Comparison of ENCODE assay signal across 11 cellular contexts in the genomic region with DNA sequence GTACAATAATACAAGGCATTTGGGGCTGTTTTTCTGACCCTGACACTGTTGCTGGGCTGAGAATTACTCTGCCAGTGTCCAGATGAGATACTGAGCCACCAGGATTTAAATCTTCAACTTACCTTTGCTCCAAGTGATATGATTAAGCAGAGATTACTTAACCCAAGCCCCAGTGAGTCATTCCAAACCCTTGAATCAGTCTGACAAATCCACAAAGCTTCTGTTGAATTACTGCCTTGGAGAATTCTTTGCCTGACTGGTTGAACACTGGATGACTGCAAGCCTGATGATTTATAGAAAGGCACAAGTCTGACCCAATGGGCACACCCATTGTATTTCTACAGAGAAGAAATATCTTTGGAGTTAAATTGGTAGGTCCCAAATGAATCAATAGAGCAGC.
DNase-seq lines count a peak whose midpoint lies in the region; ATAC-seq, FAIRE-seq and TF ChIP-seq lines count a peak whose summit lies in the region.
"Had no signal": no experiment of that assay in that cellular context is flagged by ENCODE, and none has a peak within 500 bp of the region (broad histone marks: within the 10 kb centered on the region; RNA-seq: fewer than 3 reads in every experiment).

No MANE protein-coding gene starts in this region.

- DNase-seq in BJ (ENCODE audit: low read depth) (peak; percentile 80), bronchial epithelial cell (ENCODE audit: low read depth) (peak; percentile 100), myocyte (ENCODE audit: low read depth) (peak; percentile 86), retina (no peak), Right ventricle myocardium superior (no peak), NCI-H510A (lab: John Stamatoyannopoulos, UW) (no peak), inferior parietal cortex (ENCODE audit: extremely low spot score) (no peak)
- DNase-seq: activated CD8-positive, alpha-beta memory T cell treated with anti-CD3 and anti-CD28 coated beads, Interleukin-2, amount 50 U/mL, for 4 hours; effector CD8-positive, alpha-beta T cell; uterus had no signal

- CTCF ChIA-PET in BJ (lab: Yijun Ruan, JAX): interaction anchor here (1.2 to 1.4 kb wide), 3 partner anchors 12 to 92 kb away, joined by 3 read pairs; no protein-coding TSS in a partner anchor

- POLR2A ChIA-PET in BJ (lab: Charles Lee): no interaction called here

- H3K27me3 ChIP-seq in BJ (ENCODE audit: control insufficient read depth, insufficient read depth, low read length) (no peaks in the 10 kb centered on the region), bronchial epithelial cell (ENCODE audit: control insufficient read depth, insufficient read depth, low read length) (no peaks in the 10 kb centered on the region)
- H3K27me3 ChIP-seq: uterus had no signal

- no peak for ATAC-seq in Right ventricle myocardium superior (ENCODE audit: poor library complexity)

- H3K4me3 ChIP-seq in BJ (ENCODE audit: low read depth, low read length): no peak overlapping the region
- H3K4me3 ChIP-seq in bronchial epithelial cell (ENCODE audit: low read depth, low read length): no peak overlapping the region
- H3K4me3 ChIP-seq: uterus had no signal

- no peak for TF ChIP-seq RAD21 in Ishikawa (IDR thresholded peaks at IDR 0.05; ENCODE audit: low read depth)

- FAIRE-seq in bronchial epithelial cell (lab: Jason Lieb, UNC): peak; percentile 58

- TF ChIP-seq CTCF in BJ (IDR thresholded peaks at IDR 0.05; ENCODE audit: insufficient read depth, low read depth, low read length) (no peak), bronchial epithelial cell (IDR thresholded peaks at IDR 0.05; ENCODE audit: insufficient read depth, low read length, severe bottlenecking) (no peak)

- H3K36me3 ChIP-seq in BJ (ENCODE audit: control insufficient read depth, insufficient read depth, low read length) (no peaks in the 10 kb centered on the region), bronchial epithelial cell (ENCODE audit: control insufficient read depth, insufficient read depth, low read length) (no peaks in the 10 kb centered on the region)
- H3K36me3 ChIP-seq: uterus had no signal

- peak; percentile 75; the same call in 1 of the 2 replicates for TF ChIP-seq EP300 in Ishikawa (IDR thresholded peaks at IDR 0.05; ENCODE audit: borderline replicate concordance)

- intact Hi-C loops in Right ventricle myocardium superior (cut with DNase I): no loop called here

TF ChIP-seq in Ishikawa, 13 proteins besides CTCF, POLR2A, EP300 and RAD21:
- TF ChIP-seq TCF12 (IDR thresholded peaks at IDR 0.05; ENCODE audit: low read depth) (peak; percentile 78), ZBTB7A (IDR thresholded peaks at IDR 0.05; ENCODE audit: low read depth) (no peak), TEAD4 (IDR thresholded peaks at IDR 0.05) (peak; percentile 86), YY1 (IDR thresholded peaks at IDR 0.05; ENCODE audit: low read depth) (peak; percentile 38; the same call in 1 of the 2 replicates), TAF1 (IDR thresholded peaks at IDR 0.05; ENCODE audit: low read depth) (no peak), FOXM1 (IDR thresholded peaks at IDR 0.05; ENCODE audit: borderline replicate concordance, low read depth) (peak; percentile 50; the same call in 1 of the 2 replicates), CEBPB (IDR thresholded peaks at IDR 0.05) (peak; percentile 76; the same call in 1 of the 2 replicates), NFIC (IDR thresholded peaks at IDR 0.05) (peak; percentile 69), EGR1 (IDR thresholded peaks at IDR 0.05) (no peak), CREB1 (IDR thresholded peaks at IDR 0.05; ENCODE audit: low read depth) (no peak)
- TF ChIP-seq, protein P1, sequence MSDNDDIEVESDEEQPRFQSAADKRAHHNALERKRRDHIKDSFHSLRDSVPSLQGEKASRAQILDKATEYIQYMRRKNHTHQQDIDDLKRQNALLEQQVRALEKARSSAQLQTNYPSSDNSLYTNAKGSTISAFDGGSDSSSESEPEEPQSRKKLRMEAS (IDR thresholded peaks at IDR 0.05): no peak
- TF ChIP-seq, protein P2, sequence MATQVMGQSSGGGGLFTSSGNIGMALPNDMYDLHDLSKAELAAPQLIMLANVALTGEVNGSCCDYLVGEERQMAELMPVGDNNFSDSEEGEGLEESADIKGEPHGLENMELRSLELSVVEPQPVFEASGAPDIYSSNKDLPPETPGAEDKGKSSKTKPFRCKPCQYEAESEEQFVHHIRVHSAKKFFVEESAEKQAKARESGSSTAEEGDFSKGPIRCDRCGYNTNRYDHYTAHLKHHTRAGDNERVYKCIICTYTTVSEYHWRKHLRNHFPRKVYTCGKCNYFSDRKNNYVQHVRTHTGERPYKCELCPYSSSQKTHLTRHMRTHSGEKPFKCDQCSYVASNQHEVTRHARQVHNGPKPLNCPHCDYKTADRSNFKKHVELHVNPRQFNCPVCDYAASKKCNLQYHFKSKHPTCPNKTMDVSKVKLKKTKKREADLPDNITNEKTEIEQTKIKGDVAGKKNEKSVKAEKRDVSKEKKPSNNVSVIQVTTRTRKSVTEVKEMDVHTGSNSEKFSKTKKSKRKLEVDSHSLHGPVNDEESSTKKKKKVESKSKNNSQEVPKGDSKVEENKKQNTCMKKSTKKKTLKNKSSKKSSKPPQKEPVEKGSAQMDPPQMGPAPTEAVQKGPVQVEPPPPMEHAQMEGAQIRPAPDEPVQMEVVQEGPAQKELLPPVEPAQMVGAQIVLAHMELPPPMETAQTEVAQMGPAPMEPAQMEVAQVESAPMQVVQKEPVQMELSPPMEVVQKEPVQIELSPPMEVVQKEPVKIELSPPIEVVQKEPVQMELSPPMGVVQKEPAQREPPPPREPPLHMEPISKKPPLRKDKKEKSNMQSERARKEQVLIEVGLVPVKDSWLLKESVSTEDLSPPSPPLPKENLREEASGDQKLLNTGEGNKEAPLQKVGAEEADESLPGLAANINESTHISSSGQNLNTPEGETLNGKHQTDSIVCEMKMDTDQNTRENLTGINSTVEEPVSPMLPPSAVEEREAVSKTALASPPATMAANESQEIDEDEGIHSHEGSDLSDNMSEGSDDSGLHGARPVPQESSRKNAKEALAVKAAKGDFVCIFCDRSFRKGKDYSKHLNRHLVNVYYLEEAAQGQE (IDR thresholded peaks at IDR 0.05; ENCODE audit: low read depth): no peak
- TF ChIP-seq, protein P3, sequence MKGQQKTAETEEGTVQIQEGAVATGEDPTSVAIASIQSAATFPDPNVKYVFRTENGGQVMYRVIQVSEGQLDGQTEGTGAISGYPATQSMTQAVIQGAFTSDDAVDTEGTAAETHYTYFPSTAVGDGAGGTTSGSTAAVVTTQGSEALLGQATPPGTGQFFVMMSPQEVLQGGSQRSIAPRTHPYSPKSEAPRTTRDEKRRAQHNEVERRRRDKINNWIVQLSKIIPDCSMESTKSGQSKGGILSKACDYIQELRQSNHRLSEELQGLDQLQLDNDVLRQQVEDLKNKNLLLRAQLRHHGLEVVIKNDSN (IDR thresholded peaks at IDR 0.05): no peak
TF ChIP-seq in Ishikawa: peak in this region for 6.

Comparison
In these comparisons a context has a peak if more than half of its experiments do, and no peak if none do; other contexts are left out.
1. DNase-seq: peak in BJ (single experiment), bronchial epithelial cell (single experiment) and myocyte (single experiment); none in retina (single experiment), Right ventricle myocardium superior (single experiment), NCI-H510A (single experiment) and inferior parietal cortex (single experiment).